8 cellular contexts compared by ENCODE assay signal in genomic region chr9:127769985-127770904, GRCh38. TPM values are rescaled to one million over a fixed set of nuclear protein-coding genes. Genes with fewer than 3 reads are reported as not detected.
DNase-seq lines count a peak whose midpoint lies in the region; ATAC-seq and TF ChIP-seq lines count a peak whose summit lies in the region.

No MANE protein-coding gene starts in this region.

- 60% methylated on average over 2 to 4 of the region's 6 CpGs for WGBS in esophagus squamous epithelium, 2 donors

- H3K27me3 ChIP-seq in Peyer's patch (no peaks in the 10 kb centered on the region), esophagus squamous epithelium (no peaks in the 10 kb centered on the region)

- TF ChIP-seq CTCF in Peyer's patch (IDR thresholded peaks at IDR 0.05) (no peak), esophagus squamous epithelium (IDR thresholded peaks at IDR 0.05) (no peak)

- H3K9me3 ChIP-seq in Peyer's patch (no peaks in the 10 kb centered on the region), esophagus squamous epithelium (no peaks in the 10 kb centered on the region)

- H3K4me3 ChIP-seq in GM08714 (ENCODE audit: low read length), result peak overlapping the region; percentile 49; the same call in 1 of the 2 replicates
- peak overlapping the region; percentile 43 to 67 (median 51) for H3K4me3 ChIP-seq in Peyer's patch
- H3K4me3 ChIP-seq in esophagus squamous epithelium, result peak overlapping the region; percentile 39 to 77 (median 56)

- TF ChIP-seq POLR2A in Peyer's patch (IDR thresholded peaks at IDR 0.05), result no peak
- TF ChIP-seq POLR2A in esophagus squamous epithelium (IDR thresholded peaks at IDR 0.05), result no peak

- peak overlapping the region; percentile 65 to 80 (median 70) for H3K27ac ChIP-seq in Peyer's patch
- peak overlapping the region; percentile 73 to 82 (median 82) for H3K27ac ChIP-seq in esophagus squamous epithelium

- H3K36me3 ChIP-seq in Peyer's patch (no peaks in the 10 kb centered on the region), esophagus squamous epithelium (no peaks in the 10 kb centered on the region)

- DNase-seq in Peyer's patch (no peak), esophagus squamous epithelium (lab: John Stamatoyannopoulos, UW) (no peak), pulmonary artery endothelial cell (ENCODE audit: low read depth, low spot score) (peak; percentile 67), NCI-H526 (lab: John Stamatoyannopoulos, UW) (no peak), SKM-1 treated with dmso at 0.1 percent for 144 hours (lab: John Stamatoyannopoulos, UW; ENCODE audit: unreplicated experiment) (no peak), NCI-H2107 treated with DMSO at 0.1 percent for 48 hours (lab: John Stamatoyannopoulos, UW; ENCODE audit: unreplicated experiment) (no peak)

- ATAC-seq in GM19035 (IDR thresholded peaks at IDR 0.05; ENCODE audit: unreplicated experiment), result no peak

- peaks cover 0 to 21% (median 15%) of the 10 kb centered on the region in 4 donors for H3K4me1 ChIP-seq in Peyer's patch
- H3K4me1 ChIP-seq in esophagus squamous epithelium, result peaks cover 5 to 66% (median 33%) of the 10 kb centered on the region in 3 donors

- intact Hi-C loops in esophagus squamous epithelium (cut with DNase I), result no loop called here

RNA-seq across cellular contexts. Expression of gene SH2D3C, which starts 8.2 kb away (rescaled TPM):
- total RNA-seq in Peyer's patch, result 10 to 100 TPM in 1 of 4 donors, 1 to 10 TPM in 3; 1.4 to 22.3 (median 4.1) TPM
- total RNA-seq in esophagus squamous epithelium, result 1 to 10 TPM in 3 of 4 donors, under 1 TPM in 1; 0.38 to 4.8 (median 2.8) TPM
- total RNA-seq in pulmonary artery endothelial cell, result 56.8 and 58.3 TPM in 2 replicates

RNA-seq across cellular contexts. Expression of gene CDK9, which starts 15.6 kb away (rescaled TPM):
- 100 to 1,000 TPM in 1 of 4 donors, 10 to 100 TPM in 3; 53.6 to 116 (median 83.9) TPM for total RNA-seq in Peyer's patch
- 10 to 100 TPM; 22.3 to 53.2 (median 41.2) TPM for total RNA-seq in esophagus squamous epithelium
- total RNA-seq in pulmonary artery endothelial cell, result 107 and 116 TPM in 2 replicates

RNA-seq across cellular contexts. Expression of gene FPGS, which starts 32.4 kb away (rescaled TPM):
- 100 to 1,000 TPM in 1 of 4 donors, 10 to 100 TPM in 3; 46.1 to 105 (median 71.5) TPM for total RNA-seq in Peyer's patch
- total RNA-seq in esophagus squamous epithelium, result 10 to 100 TPM; 38.2 to 52.0 (median 47.0) TPM
- 71.4 and 104 TPM in 2 replicates for total RNA-seq in pulmonary artery endothelial cell

RNA-seq across cellular contexts. Expression of gene TOR2A, which starts 35.2 kb away (rescaled TPM):
- total RNA-seq in Peyer's patch (10 to 100 TPM; 26.4 to 70.9 (median 35.4) TPM), esophagus squamous epithelium (10 to 100 TPM; 10.7 to 12.5 (median 11.5) TPM), pulmonary artery endothelial cell (5.8 and 7.8 TPM in 2 replicates)

RNA-seq across cellular contexts. Expression of gene TTC16, which starts 54.4 kb away (rescaled TPM):
- total RNA-seq in Peyer's patch (not detected), esophagus squamous epithelium (under 1 TPM in 2 of 4 donors, not detected in 2; under 0.01 to 0.23 TPM), pulmonary artery endothelial cell (not detected in 2 replicates)
